1 cellular context compared by ENCODE assay signal in genomic region chr2:84918430-84918829, GRCh38.
TF ChIP-seq lines count a peak whose summit lies in the region.

No MANE protein-coding gene starts in this region.

TF ChIP-seq in IMR-90, 13 proteins besides CTCF, POLR2A, EP300 and RAD21:
- TF ChIP-seq RFX5 (IDR thresholded peaks at IDR 0.05; ENCODE audit: low read depth, low read length) (no peak), NFE2L2 (IDR thresholded peaks at IDR 0.05; ENCODE audit: low read depth, low read length) (no peak), BHLHE40 (IDR thresholded peaks at IDR 0.05; ENCODE audit: low read depth, low read length) (no peak), SMC3 (IDR thresholded peaks at IDR 0.05; ENCODE audit: low read depth, low read length) (no peak), MAFK (IDR thresholded peaks at IDR 0.05; ENCODE audit: low read depth, low read length) (no peak), RCOR1 (IDR thresholded peaks at IDR 0.05; ENCODE audit: insufficient replicate concordance, low read length) (no peak), ELK1 (IDR thresholded peaks at IDR 0.05; ENCODE audit: borderline replicate concordance, low read depth, low read length) (no peak), CHD1 (IDR thresholded peaks at IDR 0.05; ENCODE audit: low read depth, low read length) (no peak), MAZ (IDR thresholded peaks at IDR 0.05; ENCODE audit: borderline replicate concordance, low read depth, low read length) (no peak), FOS (IDR thresholded peaks at IDR 0.05; ENCODE audit: low read depth, low read length) (no peak), CEBPB (IDR thresholded peaks at IDR 0.05; ENCODE audit: low read depth, low read length) (no peak), MXI1 (IDR thresholded peaks at IDR 0.05; ENCODE audit: borderline replicate concordance, low read depth, low read length) (no peak), USF2 (IDR thresholded peaks at IDR 0.05; ENCODE audit: low read depth, low read length) (no peak)
